Comparison of ENCODE assay signal across 24 cellular contexts in genomic region chr2:79750321-79750720, GRCh38.
"Had no signal": no experiment of that assay in that cellular context is flagged by ENCODE, and none has a peak within 500 bp of the region (broad histone marks: within the 10 kb centered on the region; RNA-seq: fewer than 3 reads in every experiment).

No MANE protein-coding gene starts in this region.

- H3K27ac ChIP-seq: epithelial cell of prostate, gastrocnemius medialis, left lung, pancreas, right lobe of liver, thyroid gland had no signal

- H3K4me3 ChIP-seq: gastrocnemius medialis, left lung, pancreas, right lobe of liver, smooth muscle cell, thyroid gland had no signal

- H3K4me1 ChIP-seq: gastrocnemius medialis, left lung, pancreas, right lobe of liver, thyroid gland had no signal

- ATAC-seq: esophagus mucosa; gastrocnemius medialis; left lung; naive thymus-derived CD8-positive, alpha-beta T cell; pancreas; right lobe of liver; stimulated activated naive CD8-positive, alpha-beta T cell treated with anti-CD3 and anti-CD28 coated beads, Interleukin-15, amount 100 ng/mL, for 72 hours had no signal

- H3K36me3 ChIP-seq: gastrocnemius medialis, left lung, pancreas, right lobe of liver, thyroid gland had no signal

- H3K27me3 ChIP-seq: gastrocnemius medialis, left lung, pancreas, right lobe of liver, thyroid gland had no signal

- DNase-seq: effector CD8-positive, alpha-beta T cell; endodermal cell; foreskin fibroblast; gastrocnemius medialis; head of caudate nucleus; kidney; left lung; mesenchymal stem cell; midbrain; naive thymus-derived CD8-positive, alpha-beta T cell; occipital lobe; pancreas; retina; right lobe of liver; stimulated activated CD4-positive, alpha-beta T cell treated with anti-CD3 and anti-CD28 coated beads, Interleukin-12 subunit alpha, Interleukin-12 subunit beta, amount 100 ng/mL, for 4 hours; stimulated activated CD4-positive, alpha-beta T cell treated with anti-CD3 and anti-CD28 coated beads, Interleukin-1b, Interleukin-23, amount 100 ng/mL, for 48 hours; stimulated activated CD4-positive, alpha-beta T cell treated with anti-CD3 and anti-CD28 coated beads, Interleukin-4, amount 100 ng/mL, for 1 hour; stimulated activated CD8-positive, alpha-beta memory T cell treated with anti-CD3 and anti-CD28 coated beads, Interleukin-4, amount 100 ng/mL, for 48 hours; stimulated activated naive CD4-positive, alpha-beta T cell; stimulated activated naive CD8-positive, alpha-beta T cell treated with anti-CD3 and anti-CD28 coated beads, Interleukin-15, amount 100 ng/mL, for 72 hours; thyroid gland had no signal

- H3K9me3 ChIP-seq: gastrocnemius medialis, left lung, pancreas, right lobe of liver, thyroid gland had no signal
